ENCODE assay signal across 27 cellular contexts in genomic region chr5:97056263-97056662, GRCh38.
DNase-seq lines count a peak whose midpoint lies in the region; TF ChIP-seq lines count a peak whose summit lies in the region.
"Had no signal": no experiment of that assay in that cellular context is flagged by ENCODE, and none has a peak within 500 bp of the region (broad histone marks: within the 10 kb centered on the region; RNA-seq: fewer than 3 reads in every experiment).

No MANE protein-coding gene starts in this region.

- TF ChIP-seq CTCF in HEK293 (tag by site-specific recombination; IDR thresholded peaks at IDR 0.05), result no peak

- no peak overlapping the region for H3K4me3 ChIP-seq in HEK293 (ENCODE audit: low read depth, low read length)
- H3K4me3 ChIP-seq: A549; BLaER1; BLaER1 treated with 17β-estradiol and CSF1 and Interleukin-3, amounts not matched to agents 10 nM and 100 nM had no signal

- H3K4me1 ChIP-seq in HEK293 (ENCODE audit: control insufficient read depth, insufficient read depth, low read length), result no peaks in the 10 kb centered on the region
- H3K4me1 ChIP-seq: A549; BE2C; BLaER1; BLaER1 treated with 17β-estradiol and CSF1 and Interleukin-3, amounts not matched to agents 10 nM and 100 nM; Caco-2 had no signal

- POLR2A ChIA-PET in HEK293 (lab: Yijun Ruan, JAX), result no interaction called here

- H3K27ac ChIP-seq in HEK293 (ENCODE audit: extremely low read depth, low read depth, low read length), result no peak overlapping the region
- H3K27ac ChIP-seq: 22Rv1; A549; BLaER1; BLaER1 treated with 17β-estradiol and CSF1 and Interleukin-3, amounts not matched to agents 10 nM and 100 nM; C4-2B had no signal

- no peaks in the 10 kb centered on the region for H3K9me3 ChIP-seq in HEK293 (ENCODE audit: control insufficient read depth, insufficient read depth, low read depth, low read length)
- H3K9me3 ChIP-seq: BE2C, Caco-2 had no signal

- DNase-seq in dermis blood vessel endothelial cell, result no peak
- DNase-seq: 8988T; ACHN; AML-193; BE2C; C1 segment of cervical spinal cord; Caco-2; Calu3; CD4-positive, alpha-beta memory T cell; CD4-positive, alpha-beta T cell; CD4-positive, CD25-positive, alpha-beta regulatory T cell; CD8-positive, alpha-beta memory T cell; CD8-positive, alpha-beta T cell; COR-L47; DMS 273 treated with DMSO at 0.1 percent for 48 hours; DMS153; DMS53; DMS79; DMS79 treated with DMSO at 0.1 percent for 48 hours; DND-41; EL had no signal

- H3K36me3 ChIP-seq in HEK293 (ENCODE audit: control insufficient read depth in 2 of 2, insufficient read depth in 1 of 2, low read length in 2 of 2), result no peaks in the 10 kb centered on the region
- H3K36me3 ChIP-seq: BE2C; BLaER1; BLaER1 treated with 17β-estradiol and CSF1 and Interleukin-3, amounts not matched to agents 10 nM and 100 nM had no signal

- CTCF ChIA-PET in HEK293 (lab: Yijun Ruan, JAX), result interaction anchor here (0.6 kb wide), 1 partner anchor 61 kb away, joined by 4 read pairs; no protein-coding TSS in a partner anchor

TF ChIP-seq in HEK293, 187 proteins besides CTCF, POLR2A, EP300 and RAD21:
- TF ChIP-seq ZNF513 (tag by site-specific recombination; IDR thresholded peaks at IDR 0.05) (peak; percentile 92), MYNN (tag by site-specific recombination; IDR thresholded peaks at IDR 0.05; ENCODE audit: borderline replicate concordance) (no peak), ZNF704 (tag by site-specific recombination; IDR thresholded peaks at IDR 0.05) (no peak)
